ENCODE assay signal across 8 cellular contexts in the genomic region with DNA sequence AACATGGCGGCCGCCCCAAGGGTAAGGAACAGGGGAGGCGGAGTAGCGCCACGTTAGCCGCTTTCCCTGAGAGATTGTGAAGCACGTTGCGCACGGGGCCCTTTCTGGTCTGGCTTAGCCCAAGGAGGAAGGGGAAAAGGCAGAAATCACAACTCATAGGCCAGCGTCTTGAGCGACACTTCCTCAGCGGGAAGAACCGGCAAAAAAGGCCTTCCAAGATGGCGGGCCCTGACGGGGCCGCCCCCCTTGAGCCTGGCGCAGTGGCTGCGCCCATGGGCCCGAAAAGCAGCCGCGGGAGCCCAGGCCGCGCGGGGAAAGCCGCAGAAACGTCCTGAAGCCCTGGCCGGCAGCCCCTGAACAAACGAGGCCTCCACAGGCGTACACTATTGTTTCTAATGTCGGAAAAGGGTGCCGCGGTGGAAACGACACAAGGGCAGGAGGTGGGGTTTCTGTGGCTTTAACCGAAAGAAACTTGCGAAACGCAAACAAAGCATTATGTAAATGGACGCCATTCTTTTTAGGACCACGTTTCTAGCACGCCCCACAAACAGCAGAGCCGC. TPM values are rescaled to one million over a fixed set of nuclear protein-coding genes. Genes with fewer than 3 reads are reported as not detected.
DNase-seq lines count a peak whose midpoint lies in the region; ATAC-seq and TF ChIP-seq lines count a peak whose summit lies in the region.

No MANE protein-coding gene starts in this region.

- ATAC-seq in GM18520 (IDR thresholded peaks at IDR 0.05; ENCODE audit: unreplicated experiment): peak; percentile 18
- ATAC-seq in HG03064 (IDR thresholded peaks at IDR 0.05; ENCODE audit: low read depth, unreplicated experiment): peak; percentile 35

- H3K27ac ChIP-seq in 22Rv1: peak overlapping the region; percentile 100

- no peak for TF ChIP-seq CTCF in 22Rv1 (IDR thresholded peaks at IDR 0.05)

- DNase-seq in NCI-H2171 treated with DMSO at 0.1 percent for 48 hours (lab: John Stamatoyannopoulos, UW) (peak; percentile 80), cerebellum (ENCODE audit: low spot score) (peak; percentile 57), kidney glomerular epithelial cell (lab: John Stamatoyannopoulos, UW) (peak; percentile 79)
- peak; percentile 78 for DNase-seq in activated CD4-positive, CD25-positive, alpha-beta regulatory T cell treated with anti-CD3 and anti-CD28 coated beads, Interleukin-2, amount 50 U/mL, for 72 hours
- DNase-seq in stimulated activated CD4-positive, alpha-beta T cell treated with anti-CD3 and anti-CD28 coated beads, Interleukin-15, amount 100 ng/mL, for 1 hour (ENCODE audit: low read depth in 1 of 2, low spot score in 1 of 2): peak; percentile 56 to 57

RNA-seq across cellular contexts. Expression of a gene that starts 0.9 kb away (rescaled TPM):
- total RNA-seq in cerebellum: 29.2 TPM

Comparison
In these comparisons a context has a peak if more than half of its experiments do, and no peak if none do; other contexts are left out.
1. Peak in every context shown above with its lines: DNase-seq, ATAC-seq and H3K27ac ChIP-seq.